ENCODE assay signal across 15 cellular contexts in genomic region chr5:96113170-96113939, GRCh38.
A peak's percentile ranks its signal among the peaks of the same experiment; 100 is the strongest.
DNase-seq lines count a peak whose midpoint lies in the region; ATAC-seq lines count a peak whose summit lies in the region.
"Had no signal": no experiment of that assay in that cellular context is flagged by ENCODE, and none has a peak within 500 bp of the region (broad histone marks: within the 10 kb centered on the region; RNA-seq: fewer than 3 reads in every experiment).

No MANE protein-coding gene starts in this region.

- peak; percentile 57 for ATAC-seq in activated T-helper 17 cell treated with anti-CD3 and anti-CD28 coated beads, Interleukin-2, amount 50 U/mL, for 72 hours (replicated peaks)
- ATAC-seq in left lobe of liver (peak; percentile 80), GM18870 (IDR thresholded peaks at IDR 0.05; ENCODE audit: unreplicated experiment) (no peak), HG02884 (IDR thresholded peaks at IDR 0.05; ENCODE audit: unreplicated experiment) (no peak)
- ATAC-seq: PC-3 had no signal

- no peaks in the 10 kb centered on the region for H3K27me3 Mint-ChIP-seq in activated T-helper 17 cell treated with anti-CD3 and anti-CD28 coated beads, Interleukin-2, amount 50 U/mL, for 72 hours

- peaks cover 25% of the 10 kb centered on the region for H3K4me1 Mint-ChIP-seq in activated T-helper 17 cell treated with anti-CD3 and anti-CD28 coated beads, Interleukin-2, amount 50 U/mL, for 72 hours

- H3K27ac Mint-ChIP-seq in activated T-helper 17 cell treated with anti-CD3 and anti-CD28 coated beads, Interleukin-2, amount 50 U/mL, for 72 hours, result peak overlapping the region; percentile 96
- H3K27ac Mint-ChIP-seq: CD4-positive, alpha-beta T cell; mesothelial cell of epicardium had no signal

- peak; percentile 7 for DNase-seq in stimulated activated CD4-positive, alpha-beta T cell treated with anti-CD3 and anti-CD28 coated beads, Interleukin-1b, Interleukin-23, amount 100 ng/mL, for 48 hours
- no peak for DNase-seq in stimulated activated CD4-positive, alpha-beta T cell treated with anti-CD3 and anti-CD28 coated beads, Interleukin-2, amount 100 ng/mL, for 48 hours
- peak; percentile 64 for DNase-seq in left lobe of liver (ENCODE audit: low spot score)
- no peak for DNase-seq in NCI-H2107 treated with DMSO at 0.1 percent for 48 hours (lab: John Stamatoyannopoulos, UW; ENCODE audit: unreplicated experiment)
- DNase-seq in D341Med (ENCODE audit: low spot score), result no peak
- DNase-seq: CD4-positive, alpha-beta T cell; NCI-H2107; PC-3; stimulated activated CD4-positive, alpha-beta T cell treated with anti-CD3 and anti-CD28 coated beads, Interleukin-4, amount 100 ng/mL, for 4 hours; T1000 had no signal

- H3K4me3 Mint-ChIP-seq in activated T-helper 17 cell treated with anti-CD3 and anti-CD28 coated beads, Interleukin-2, amount 50 U/mL, for 72 hours, result peak overlapping the region; percentile 75
- H3K4me3 Mint-ChIP-seq: CD4-positive, alpha-beta T cell; mesothelial cell of epicardium; stimulated activated naive CD8-positive, alpha-beta T cell treated with anti-CD3 and anti-CD28 coated beads, Interleukin-15, Interleukin-2, amounts not matched to agents 100 ng/mL and 50 ng/mL, for 24 hours had no signal

- H3K9me3 Mint-ChIP-seq in activated T-helper 17 cell treated with anti-CD3 and anti-CD28 coated beads, Interleukin-2, amount 50 U/mL, for 72 hours, result no peaks in the 10 kb centered on the region
- H3K9me3 Mint-ChIP-seq: CD4-positive, alpha-beta T cell; mesothelial cell of epicardium; stimulated activated naive CD8-positive, alpha-beta T cell treated with anti-CD3 and anti-CD28 coated beads, Interleukin-15, Interleukin-2, amounts not matched to agents 100 ng/mL and 50 ng/mL, for 24 hours had no signal

- no peaks in the 10 kb centered on the region for H3K36me3 Mint-ChIP-seq in activated T-helper 17 cell treated with anti-CD3 and anti-CD28 coated beads, Interleukin-2, amount 50 U/mL, for 72 hours (ENCODE audit: low read depth)
- H3K36me3 Mint-ChIP-seq: mesothelial cell of epicardium had no signal

Comparison
In these comparisons a context has a peak if more than half of its experiments do, and no peak if none do; other contexts are left out.
1. DNase-seq: peak in stimulated activated CD4-positive, alpha-beta T cell treated with anti-CD3 and anti-CD28 coated beads, Interleukin-1b, Interleukin-23, amount 100 ng/mL, for 48 hours (single experiment) and left lobe of liver (single experiment); none in stimulated activated CD4-positive, alpha-beta T cell treated with anti-CD3 and anti-CD28 coated beads, Interleukin-2, amount 100 ng/mL, for 48 hours (0 of 2), NCI-H2107 treated with DMSO at 0.1 percent for 48 hours (single experiment) and D341Med (single experiment).
2. ATAC-seq: peak in activated T-helper 17 cell treated with anti-CD3 and anti-CD28 coated beads, Interleukin-2, amount 50 U/mL, for 72 hours (single experiment) and left lobe of liver (single experiment); none in GM18870 (single experiment) and HG02884 (single experiment).